In genomic region chr6:99415446-99415845, GRCh38 we compare ENCODE assay signal across 1 cellular context.
TF ChIP-seq lines count a peak whose summit lies in the region.

No MANE protein-coding gene starts in this region.

TF ChIP-seq in GM23338, 12 proteins besides CTCF, POLR2A, EP300 and RAD21:
- TF ChIP-seq POLR2AphosphoS5 (IDR thresholded peaks at IDR 0.05; ENCODE audit: low read depth), result no peak
- no peak for TF ChIP-seq STAT1 (IDR thresholded peaks at IDR 0.05; ENCODE audit: unreplicated experiment)
- TF ChIP-seq ZNF331 (CRISPR knock-in tag; IDR thresholded peaks at IDR 0.05; ENCODE audit: low read depth), result no peak
- no peak for TF ChIP-seq EZH2 (IDR thresholded peaks at IDR 0.05; ENCODE audit: low read depth, unreplicated experiment)
- no peak for TF ChIP-seq ZNF114 (CRISPR knock-in tag; IDR thresholded peaks at IDR 0.05)
- TF ChIP-seq ETS1 (IDR thresholded peaks at IDR 0.05), result no peak
